ENCODE assay signal across 31 cellular contexts in genomic region chr10:115968236-115968635, GRCh38.
"Had no signal": no experiment of that assay in that cellular context is flagged by ENCODE, and none has a peak within 500 bp of the region (broad histone marks: within the 10 kb centered on the region; RNA-seq: fewer than 3 reads in every experiment).

No MANE protein-coding gene starts in this region.

- H3K27me3 ChIP-seq: adrenal gland, body of pancreas, cardiac muscle cell, colonic mucosa, ovary, sigmoid colon, suprapubic skin, tibial artery had no signal

- H3K4me2 ChIP-seq: smooth muscle cell had no signal

- H3K27ac Mint-ChIP-seq: activated B cell treated with CpG ODN at 0.5 μM for 24 hours; activated naive CD8-positive, alpha-beta T cell treated with anti-CD3 and anti-CD28 coated beads for 36 hours; activated T-cell treated with anti-CD3 and anti-CD28 coated beads, Interleukin-2, amount 50 U/mL, for 72 hours; naive thymus-derived CD4-positive, alpha-beta T cell; progenitor cell of endocrine pancreas; T-helper 1 cell treated with Interleukin-12 subunit alpha and Interleukin-12 subunit beta and Interleukin-4 antibody, amounts not matched to agents 30 μg/mL and 1 μg/mL, for 36 hours had no signal

- H3K9me3 ChIP-seq: adrenal gland, body of pancreas, colonic mucosa, ovary, sigmoid colon, suprapubic skin, tibial artery had no signal

- H3K27me3 Mint-ChIP-seq: activated B cell treated with CpG ODN at 0.5 μM for 24 hours; activated naive CD8-positive, alpha-beta T cell treated with anti-CD3 and anti-CD28 coated beads for 36 hours; naive thymus-derived CD4-positive, alpha-beta T cell had no signal

- DNase-seq: activated B cell treated with CpG ODN at 0.5 μM for 24 hours; activated CD4-positive, alpha-beta T cell treated with anti-CD3 and anti-CD28 coated beads, Interleukin-2, amount 50 U/mL, for 4 hours; activated naive CD4-positive, alpha-beta T cell treated with Interleukin-2 at 50 U/mL for 16 hours; activated naive CD8-positive, alpha-beta T cell treated with anti-CD3 and anti-CD28 coated beads for 36 hours; activated T-cell treated with anti-CD3 and anti-CD28 coated beads for 4 hours; activated T-cell treated with anti-CD3 and anti-CD28 coated beads, Interleukin-2, amount 50 U/mL, for 72 hours; adrenal gland; aorta; body of pancreas; cerebellar nuclear complex; colonic mucosa; effector CD8-positive, alpha-beta T cell; erythroblast; foreskin fibroblast; head of caudate nucleus; hypothalamus; midbrain; naive thymus-derived CD4-positive, alpha-beta T cell; ovary; sigmoid colon; stimulated activated CD4-positive, alpha-beta T cell treated with anti-CD3 and anti-CD28 coated beads, Interleukin-15, amount 100 ng/mL, for 24 hours; stimulated activated CD4-positive, alpha-beta T cell treated with anti-CD3 and anti-CD28 coated beads, Interleukin-2, amount 100 ng/mL, for 24 hours; stimulated activated naive CD4-positive, alpha-beta T cell; SW 1271; T1000; tibial artery had no signal

- H3K36me3 Mint-ChIP-seq: activated naive CD8-positive, alpha-beta T cell treated with anti-CD3 and anti-CD28 coated beads for 36 hours; naive thymus-derived CD4-positive, alpha-beta T cell had no signal

- H3K36me3 ChIP-seq: adrenal gland, cardiac muscle cell, colonic mucosa, ovary, sigmoid colon, suprapubic skin, tibial artery had no signal

- H3K4me1 ChIP-seq: adrenal gland, body of pancreas, colonic mucosa, sigmoid colon, suprapubic skin, tibial artery had no signal

- H3K27ac ChIP-seq: adrenal gland, body of pancreas, cardiac muscle cell, colonic mucosa, ovary, sigmoid colon, suprapubic skin, tibial artery had no signal

- H3K4me1 Mint-ChIP-seq: activated B cell treated with CpG ODN at 0.5 μM for 24 hours; activated naive CD8-positive, alpha-beta T cell treated with anti-CD3 and anti-CD28 coated beads for 36 hours; naive thymus-derived CD4-positive, alpha-beta T cell had no signal

- H3K4me3 ChIP-seq: adrenal gland, body of pancreas, cardiac muscle cell, colonic mucosa, ovary, sigmoid colon, smooth muscle cell, suprapubic skin, tibial artery had no signal

- H3K4me3 Mint-ChIP-seq: activated B cell treated with CpG ODN at 0.5 μM for 24 hours; activated naive CD8-positive, alpha-beta T cell treated with anti-CD3 and anti-CD28 coated beads for 36 hours; activated T-cell treated with anti-CD3 and anti-CD28 coated beads, Interleukin-2, amount 50 U/mL, for 72 hours; naive thymus-derived CD4-positive, alpha-beta T cell; T-helper 1 cell treated with Interleukin-12 subunit alpha and Interleukin-12 subunit beta and Interleukin-4 antibody, amounts not matched to agents 30 μg/mL and 1 μg/mL, for 36 hours had no signal

- H3K9me3 Mint-ChIP-seq: activated naive CD8-positive, alpha-beta T cell treated with anti-CD3 and anti-CD28 coated beads for 36 hours had no signal

- ATAC-seq: activated T-cell treated with anti-CD3 and anti-CD28 coated beads, Interleukin-2, amount 50 U/mL, for 72 hours; body of pancreas; naive thymus-derived CD4-positive, alpha-beta T cell had no signal
